ENCODE assay signal across 24 cellular contexts in the genomic region with DNA sequence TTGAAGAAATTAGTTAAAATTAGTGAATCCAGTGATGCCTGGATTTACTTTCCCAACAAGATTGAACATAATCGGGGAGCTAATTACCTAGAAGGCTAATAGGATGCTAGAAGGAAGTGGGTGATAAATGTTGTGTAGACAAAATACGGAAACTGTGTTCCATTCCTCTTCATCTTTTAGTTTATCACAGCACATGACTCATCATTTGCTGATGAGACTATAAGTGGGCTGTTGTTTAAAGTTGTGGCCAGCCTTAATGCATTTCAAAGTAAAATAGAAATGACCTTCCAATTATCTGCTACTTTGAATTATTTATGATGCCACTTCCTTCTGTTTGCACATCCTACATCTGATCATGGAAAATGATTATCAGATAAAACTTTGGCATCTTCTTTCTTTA.
"Had no signal": no experiment of that assay in that cellular context is flagged by ENCODE, and none has a peak within 500 bp of the region (broad histone marks: within the 10 kb centered on the region; RNA-seq: fewer than 3 reads in every experiment).

No MANE protein-coding gene starts in this region.

- H3K36me3 Mint-ChIP-seq: activated naive CD8-positive, alpha-beta T cell treated with anti-CD3 and anti-CD28 coated beads for 36 hours; brain had no signal

- H3K27me3 ChIP-seq: foreskin keratinocyte, suprapubic skin, transverse colon, uterus had no signal

- H3K27ac ChIP-seq: foreskin keratinocyte, left ventricle myocardium inferior, suprapubic skin, transverse colon, uterus had no signal

- H3K9me3 Mint-ChIP-seq: activated CD8-positive, alpha-beta T cell treated with anti-CD3 and anti-CD28 coated beads for 36 hours; activated naive CD8-positive, alpha-beta T cell treated with anti-CD3 and anti-CD28 coated beads for 36 hours; activated T-helper 17 cell treated with anti-CD3 and anti-CD28 coated beads, Interleukin-2, amount 50 U/mL, for 72 hours; effector memory CD8-positive, alpha-beta T cell; stimulated activated naive CD8-positive, alpha-beta T cell treated with anti-CD3 and anti-CD28 coated beads, Interleukin-15, amount 100 ng/mL, for 72 hours had no signal

- H3K4me1 Mint-ChIP-seq: activated T-helper 17 cell treated with anti-CD3 and anti-CD28 coated beads, Interleukin-2, amount 50 U/mL, for 72 hours; nephron progenitor cell had no signal

- H3K27me3 Mint-ChIP-seq: activated naive CD8-positive, alpha-beta T cell treated with anti-CD3 and anti-CD28 coated beads for 36 hours; stimulated activated naive CD8-positive, alpha-beta T cell treated with anti-CD3 and anti-CD28 coated beads, Interleukin-15, amount 100 ng/mL, for 72 hours had no signal

- H3K4me3 Mint-ChIP-seq: activated CD8-positive, alpha-beta T cell treated with anti-CD3 and anti-CD28 coated beads for 36 hours; activated naive CD8-positive, alpha-beta T cell treated with anti-CD3 and anti-CD28 coated beads for 36 hours; activated T-helper 17 cell treated with anti-CD3 and anti-CD28 coated beads, Interleukin-2, amount 50 U/mL, for 72 hours; brain; effector memory CD8-positive, alpha-beta T cell; nephron progenitor cell; stimulated activated naive CD8-positive, alpha-beta T cell treated with anti-CD3 and anti-CD28 coated beads, Interleukin-15, amount 100 ng/mL, for 72 hours had no signal

- ATAC-seq: activated CD8-positive, alpha-beta T cell treated with anti-CD3 and anti-CD28 coated beads for 36 hours; activated T-helper 17 cell treated with anti-CD3 and anti-CD28 coated beads, Interleukin-2, amount 50 U/mL, for 72 hours; effector memory CD8-positive, alpha-beta T cell; foreskin keratinocyte; sciatic nerve; stimulated activated naive CD8-positive, alpha-beta T cell treated with anti-CD3 and anti-CD28 coated beads, Interleukin-15, amount 100 ng/mL, for 72 hours had no signal

- H3K4me3 ChIP-seq: left ventricle myocardium inferior, smooth muscle cell, suprapubic skin, transverse colon, uterus had no signal

- H3K36me3 ChIP-seq: left ventricle myocardium inferior, suprapubic skin, transverse colon, uterus had no signal

- H3K4me1 ChIP-seq: transverse colon, uterus had no signal

- DNase-seq: activated CD4-positive, alpha-beta T cell treated with anti-CD3 and anti-CD28 coated beads for 48 hours; activated CD4-positive, CD25-positive, alpha-beta regulatory T cell; activated CD8-positive, alpha-beta T cell treated with anti-CD3 and anti-CD28 coated beads for 36 hours; activated naive CD4-positive, alpha-beta T cell; activated naive CD8-positive, alpha-beta T cell treated with anti-CD3 and anti-CD28 coated beads for 36 hours; activated T-cell treated with anti-CD3 and anti-CD28 coated beads, Interleukin-2, amount 50 U/mL, for 1 hour; caudate nucleus; effector memory CD8-positive, alpha-beta T cell; foreskin keratinocyte; hypothalamus; kidney glomerular epithelial cell; left ventricle myocardium inferior; mammary epithelial cell; nephron progenitor cell; nucleus accumbens; stimulated activated CD4-positive, alpha-beta T cell treated with anti-CD3 and anti-CD28 coated beads, Interleukin-4, amount 100 ng/mL, for 1 hour; stimulated activated naive CD8-positive, alpha-beta T cell treated with anti-CD3 and anti-CD28 coated beads, Interleukin-15, amount 100 ng/mL, for 72 hours; transverse colon; uterus had no signal

- H3K4me2 ChIP-seq: smooth muscle cell had no signal

- H3K9me3 ChIP-seq: left ventricle myocardium inferior, suprapubic skin, transverse colon, uterus had no signal

- H3K27ac Mint-ChIP-seq: activated CD8-positive, alpha-beta T cell treated with anti-CD3 and anti-CD28 coated beads for 36 hours; activated naive CD8-positive, alpha-beta T cell treated with anti-CD3 and anti-CD28 coated beads for 36 hours; activated T-helper 17 cell treated with anti-CD3 and anti-CD28 coated beads, Interleukin-2, amount 50 U/mL, for 72 hours; brain; effector memory CD8-positive, alpha-beta T cell; nephron progenitor cell; stimulated activated naive CD8-positive, alpha-beta T cell treated with anti-CD3 and anti-CD28 coated beads, Interleukin-15, amount 100 ng/mL, for 72 hours had no signal
